In the genomic region with DNA sequence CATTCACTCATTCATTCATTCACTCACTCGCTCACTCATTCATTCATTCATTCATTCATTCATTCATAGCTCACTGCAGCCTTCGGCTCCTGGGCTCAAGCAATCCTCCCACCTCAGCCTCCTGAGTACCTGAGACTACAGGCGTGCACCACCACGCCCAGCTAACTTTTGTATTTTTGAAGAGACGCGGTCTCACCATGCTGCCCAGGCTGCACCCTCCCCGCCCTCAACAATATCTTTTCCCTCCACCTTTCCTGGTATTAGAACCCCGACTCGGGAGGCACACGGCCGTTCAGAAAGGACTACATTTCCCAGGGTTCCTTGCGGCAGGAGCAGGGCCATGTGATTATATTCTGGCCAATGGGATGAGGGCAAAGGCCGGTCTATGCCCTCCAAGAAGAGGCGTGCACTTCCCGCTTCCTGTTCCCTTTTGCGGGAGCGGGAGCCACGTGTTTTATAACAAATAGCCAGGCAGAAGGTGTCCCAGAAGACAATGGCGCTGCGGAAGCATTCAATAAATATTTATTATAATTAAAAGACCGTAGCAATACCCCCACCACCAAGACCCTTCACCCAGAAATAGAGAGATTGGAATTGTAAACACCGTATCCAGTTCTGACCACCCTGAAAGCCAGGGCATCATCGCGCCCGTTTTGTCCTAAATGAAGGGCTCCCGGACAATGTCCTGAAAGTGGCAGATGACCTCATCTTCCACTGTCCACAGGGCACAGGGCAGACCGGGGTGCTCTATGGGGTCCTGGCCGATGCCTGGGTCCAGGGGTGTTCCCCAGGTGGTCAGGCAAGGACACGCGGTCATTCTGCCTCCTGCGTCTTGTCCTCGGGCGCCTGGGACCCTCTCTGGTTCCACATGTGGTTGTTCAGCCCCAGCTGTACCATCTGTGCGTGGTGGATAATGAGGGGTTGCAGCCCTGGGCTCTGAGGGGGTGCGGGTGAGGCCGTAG, we compare ENCODE assay signal across 1 cellular context.
TF ChIP-seq lines count a peak whose summit lies in the region.

No MANE protein-coding gene starts in this region.

TF ChIP-seq in WTC11, 78 proteins besides CTCF, POLR2A, EP300 and RAD21 (continued from another document):
- TF ChIP-seq, protein P1, sequence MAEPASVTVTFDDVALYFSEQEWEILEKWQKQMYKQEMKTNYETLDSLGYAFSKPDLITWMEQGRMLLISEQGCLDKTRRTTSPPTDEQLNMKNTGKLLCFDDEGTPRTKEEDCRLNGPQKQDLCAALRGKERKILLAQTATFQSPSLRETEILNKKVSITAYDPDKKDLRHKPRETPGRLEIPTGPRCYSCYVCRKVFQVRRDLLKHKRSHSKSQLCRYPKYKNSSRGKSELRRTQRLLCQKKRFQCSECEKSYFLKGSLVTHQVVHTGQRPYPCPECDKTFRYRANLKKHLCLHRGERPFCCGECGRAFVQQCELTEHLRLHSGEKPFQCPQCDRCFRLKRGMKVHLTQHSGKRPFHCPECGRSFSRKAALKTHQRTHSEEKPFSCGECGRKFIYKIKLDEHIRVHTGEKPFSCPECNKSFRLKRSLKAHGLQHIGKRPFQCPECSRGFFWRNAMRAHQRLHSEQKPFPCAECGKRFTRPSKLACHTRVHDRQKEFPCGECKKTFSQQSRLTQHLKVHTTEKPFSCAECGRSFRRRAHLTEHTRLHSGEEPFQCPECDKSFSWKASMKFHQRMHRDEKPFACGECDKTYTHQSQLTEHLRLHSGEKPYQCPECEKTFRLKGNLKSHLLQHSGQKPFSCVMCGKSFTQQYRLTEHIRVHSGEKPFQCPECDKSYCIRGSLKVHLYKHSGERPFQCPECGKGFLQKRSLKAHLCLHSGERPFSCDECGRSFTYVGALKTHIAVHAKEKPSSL (CRISPR knock-in tag; conservative IDR thresholded peaks at IDR 0.05), result no peak
- TF ChIP-seq IRF2 (CRISPR knock-in tag; IDR thresholded peaks at IDR 0.05; ENCODE audit: borderline replicate concordance, low read depth), result no peak
- TF ChIP-seq ETV6 (CRISPR knock-in tag; IDR thresholded peaks at IDR 0.05), result peak; percentile 42; the same call in 1 of the 2 replicates
- TF ChIP-seq, protein P2, sequence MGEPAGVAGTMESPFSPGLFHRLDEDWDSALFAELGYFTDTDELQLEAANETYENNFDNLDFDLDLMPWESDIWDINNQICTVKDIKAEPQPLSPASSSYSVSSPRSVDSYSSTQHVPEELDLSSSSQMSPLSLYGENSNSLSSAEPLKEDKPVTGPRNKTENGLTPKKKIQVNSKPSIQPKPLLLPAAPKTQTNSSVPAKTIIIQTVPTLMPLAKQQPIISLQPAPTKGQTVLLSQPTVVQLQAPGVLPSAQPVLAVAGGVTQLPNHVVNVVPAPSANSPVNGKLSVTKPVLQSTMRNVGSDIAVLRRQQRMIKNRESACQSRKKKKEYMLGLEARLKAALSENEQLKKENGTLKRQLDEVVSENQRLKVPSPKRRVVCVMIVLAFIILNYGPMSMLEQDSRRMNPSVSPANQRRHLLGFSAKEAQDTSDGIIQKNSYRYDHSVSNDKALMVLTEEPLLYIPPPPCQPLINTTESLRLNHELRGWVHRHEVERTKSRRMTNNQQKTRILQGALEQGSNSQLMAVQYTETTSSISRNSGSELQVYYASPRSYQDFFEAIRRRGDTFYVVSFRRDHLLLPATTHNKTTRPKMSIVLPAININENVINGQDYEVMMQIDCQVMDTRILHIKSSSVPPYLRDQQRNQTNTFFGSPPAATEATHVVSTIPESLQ (CRISPR knock-in tag; IDR thresholded peaks at IDR 0.05), result no peak
- peak; percentile 74 for TF ChIP-seq TEAD1 (CRISPR knock-in tag; IDR thresholded peaks at IDR 0.05)
- TF ChIP-seq, protein P3, sequence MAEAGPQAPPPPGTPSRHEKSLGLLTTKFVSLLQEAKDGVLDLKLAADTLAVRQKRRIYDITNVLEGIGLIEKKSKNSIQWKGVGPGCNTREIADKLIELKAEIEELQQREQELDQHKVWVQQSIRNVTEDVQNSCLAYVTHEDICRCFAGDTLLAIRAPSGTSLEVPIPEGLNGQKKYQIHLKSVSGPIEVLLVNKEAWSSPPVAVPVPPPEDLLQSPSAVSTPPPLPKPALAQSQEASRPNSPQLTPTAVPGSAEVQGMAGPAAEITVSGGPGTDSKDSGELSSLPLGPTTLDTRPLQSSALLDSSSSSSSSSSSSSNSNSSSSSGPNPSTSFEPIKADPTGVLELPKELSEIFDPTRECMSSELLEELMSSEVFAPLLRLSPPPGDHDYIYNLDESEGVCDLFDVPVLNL (CRISPR knock-in tag; IDR thresholded peaks at IDR 0.05; ENCODE audit: borderline replicate concordance, low read depth), result no peak
- no peak for TF ChIP-seq ELF4 (CRISPR knock-in tag; IDR thresholded peaks at IDR 0.05; ENCODE audit: low read depth)
- no peak for TF ChIP-seq TEAD4 (CRISPR knock-in tag; IDR thresholded peaks at IDR 0.05)
- TF ChIP-seq, protein P4, sequence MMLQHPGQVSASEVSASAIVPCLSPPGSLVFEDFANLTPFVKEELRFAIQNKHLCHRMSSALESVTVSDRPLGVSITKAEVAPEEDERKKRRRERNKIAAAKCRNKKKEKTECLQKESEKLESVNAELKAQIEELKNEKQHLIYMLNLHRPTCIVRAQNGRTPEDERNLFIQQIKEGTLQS (CRISPR knock-in tag; conservative IDR thresholded peaks at IDR 0.05), result no peak
- TF ChIP-seq FOXJ3 (CRISPR knock-in tag; IDR thresholded peaks at IDR 0.05; ENCODE audit: borderline replicate concordance), result no peak
- TF ChIP-seq RORB (CRISPR knock-in tag; IDR thresholded peaks at IDR 0.05), result no peak
- no peak for TF ChIP-seq CREM (CRISPR knock-in tag; IDR thresholded peaks at IDR 0.05)
- TF ChIP-seq, protein P5, sequence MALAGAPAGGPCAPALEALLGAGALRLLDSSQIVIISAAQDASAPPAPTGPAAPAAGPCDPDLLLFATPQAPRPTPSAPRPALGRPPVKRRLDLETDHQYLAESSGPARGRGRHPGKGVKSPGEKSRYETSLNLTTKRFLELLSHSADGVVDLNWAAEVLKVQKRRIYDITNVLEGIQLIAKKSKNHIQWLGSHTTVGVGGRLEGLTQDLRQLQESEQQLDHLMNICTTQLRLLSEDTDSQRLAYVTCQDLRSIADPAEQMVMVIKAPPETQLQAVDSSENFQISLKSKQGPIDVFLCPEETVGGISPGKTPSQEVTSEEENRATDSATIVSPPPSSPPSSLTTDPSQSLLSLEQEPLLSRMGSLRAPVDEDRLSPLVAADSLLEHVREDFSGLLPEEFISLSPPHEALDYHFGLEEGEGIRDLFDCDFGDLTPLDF (CRISPR knock-in tag; IDR thresholded peaks at IDR 0.05), result no peak
- no peak for TF ChIP-seq ZNF423 (CRISPR knock-in tag; IDR thresholded peaks at IDR 0.05)
- no peak for TF ChIP-seq MXD4 (CRISPR knock-in tag; IDR thresholded peaks at IDR 0.05; ENCODE audit: borderline replicate concordance)
- TF ChIP-seq, protein P6, sequence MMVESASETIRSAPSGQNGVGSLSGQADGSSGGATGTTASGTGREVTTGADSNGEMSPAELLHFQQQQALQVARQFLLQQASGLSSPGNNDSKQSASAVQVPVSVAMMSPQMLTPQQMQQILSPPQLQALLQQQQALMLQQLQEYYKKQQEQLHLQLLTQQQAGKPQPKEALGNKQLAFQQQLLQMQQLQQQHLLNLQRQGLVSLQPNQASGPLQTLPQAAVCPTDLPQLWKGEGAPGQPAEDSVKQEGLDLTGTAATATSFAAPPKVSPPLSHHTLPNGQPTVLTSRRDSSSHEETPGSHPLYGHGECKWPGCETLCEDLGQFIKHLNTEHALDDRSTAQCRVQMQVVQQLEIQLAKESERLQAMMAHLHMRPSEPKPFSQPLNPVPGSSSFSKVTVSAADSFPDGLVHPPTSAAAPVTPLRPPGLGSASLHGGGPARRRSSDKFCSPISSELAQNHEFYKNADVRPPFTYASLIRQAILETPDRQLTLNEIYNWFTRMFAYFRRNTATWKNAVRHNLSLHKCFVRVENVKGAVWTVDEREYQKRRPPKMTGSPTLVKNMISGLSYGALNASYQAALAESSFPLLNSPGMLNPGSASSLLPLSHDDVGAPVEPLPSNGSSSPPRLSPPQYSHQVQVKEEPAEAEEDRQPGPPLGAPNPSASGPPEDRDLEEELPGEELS (CRISPR knock-in tag; IDR thresholded peaks at IDR 0.05), result peak; percentile 57; the same call in 1 of the 2 replicates
- no peak for TF ChIP-seq ZNF138 (CRISPR knock-in tag; conservative IDR thresholded peaks at IDR 0.05)
- TF ChIP-seq, protein P7, sequence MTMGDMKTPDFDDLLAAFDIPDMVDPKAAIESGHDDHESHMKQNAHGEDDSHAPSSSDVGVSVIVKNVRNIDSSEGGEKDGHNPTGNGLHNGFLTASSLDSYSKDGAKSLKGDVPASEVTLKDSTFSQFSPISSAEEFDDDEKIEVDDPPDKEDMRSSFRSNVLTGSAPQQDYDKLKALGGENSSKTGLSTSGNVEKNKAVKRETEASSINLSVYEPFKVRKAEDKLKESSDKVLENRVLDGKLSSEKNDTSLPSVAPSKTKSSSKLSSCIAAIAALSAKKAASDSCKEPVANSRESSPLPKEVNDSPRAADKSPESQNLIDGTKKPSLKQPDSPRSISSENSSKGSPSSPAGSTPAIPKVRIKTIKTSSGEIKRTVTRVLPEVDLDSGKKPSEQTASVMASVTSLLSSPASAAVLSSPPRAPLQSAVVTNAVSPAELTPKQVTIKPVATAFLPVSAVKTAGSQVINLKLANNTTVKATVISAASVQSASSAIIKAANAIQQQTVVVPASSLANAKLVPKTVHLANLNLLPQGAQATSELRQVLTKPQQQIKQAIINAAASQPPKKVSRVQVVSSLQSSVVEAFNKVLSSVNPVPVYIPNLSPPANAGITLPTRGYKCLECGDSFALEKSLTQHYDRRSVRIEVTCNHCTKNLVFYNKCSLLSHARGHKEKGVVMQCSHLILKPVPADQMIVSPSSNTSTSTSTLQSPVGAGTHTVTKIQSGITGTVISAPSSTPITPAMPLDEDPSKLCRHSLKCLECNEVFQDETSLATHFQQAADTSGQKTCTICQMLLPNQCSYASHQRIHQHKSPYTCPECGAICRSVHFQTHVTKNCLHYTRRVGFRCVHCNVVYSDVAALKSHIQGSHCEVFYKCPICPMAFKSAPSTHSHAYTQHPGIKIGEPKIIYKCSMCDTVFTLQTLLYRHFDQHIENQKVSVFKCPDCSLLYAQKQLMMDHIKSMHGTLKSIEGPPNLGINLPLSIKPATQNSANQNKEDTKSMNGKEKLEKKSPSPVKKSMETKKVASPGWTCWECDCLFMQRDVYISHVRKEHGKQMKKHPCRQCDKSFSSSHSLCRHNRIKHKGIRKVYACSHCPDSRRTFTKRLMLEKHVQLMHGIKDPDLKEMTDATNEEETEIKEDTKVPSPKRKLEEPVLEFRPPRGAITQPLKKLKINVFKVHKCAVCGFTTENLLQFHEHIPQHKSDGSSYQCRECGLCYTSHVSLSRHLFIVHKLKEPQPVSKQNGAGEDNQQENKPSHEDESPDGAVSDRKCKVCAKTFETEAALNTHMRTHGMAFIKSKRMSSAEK (CRISPR knock-in tag; IDR thresholded peaks at IDR 0.05; ENCODE audit: borderline replicate concordance), result no peak
- peak; percentile 41; the same call in 1 of the 2 replicates for TF ChIP-seq SP1 (CRISPR knock-in tag; conservative IDR thresholded peaks at IDR 0.05)
- no peak for TF ChIP-seq TCF7 (CRISPR knock-in tag; IDR thresholded peaks at IDR 0.05; ENCODE audit: low read depth)
- 0 out of 2 replicates have a peak, but pooled peaks have one; percentile 28 for TF ChIP-seq SMAD4 (CRISPR knock-in tag; IDR thresholded peaks at IDR 0.05)
- TF ChIP-seq, protein P8, sequence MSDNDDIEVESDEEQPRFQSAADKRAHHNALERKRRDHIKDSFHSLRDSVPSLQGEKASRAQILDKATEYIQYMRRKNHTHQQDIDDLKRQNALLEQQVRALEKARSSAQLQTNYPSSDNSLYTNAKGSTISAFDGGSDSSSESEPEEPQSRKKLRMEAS (CRISPR knock-in tag; IDR thresholded peaks at IDR 0.05), result peak; percentile 96
- no peak for TF ChIP-seq SOX15 (CRISPR knock-in tag; IDR thresholded peaks at IDR 0.05)
- no peak for TF ChIP-seq ZNF396 (CRISPR knock-in tag; IDR thresholded peaks at IDR 0.05; ENCODE audit: borderline replicate concordance)
- TF ChIP-seq, protein P9, sequence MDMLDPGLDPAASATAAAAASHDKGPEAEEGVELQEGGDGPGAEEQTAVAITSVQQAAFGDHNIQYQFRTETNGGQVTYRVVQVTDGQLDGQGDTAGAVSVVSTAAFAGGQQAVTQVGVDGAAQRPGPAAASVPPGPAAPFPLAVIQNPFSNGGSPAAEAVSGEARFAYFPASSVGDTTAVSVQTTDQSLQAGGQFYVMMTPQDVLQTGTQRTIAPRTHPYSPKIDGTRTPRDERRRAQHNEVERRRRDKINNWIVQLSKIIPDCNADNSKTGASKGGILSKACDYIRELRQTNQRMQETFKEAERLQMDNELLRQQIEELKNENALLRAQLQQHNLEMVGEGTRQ (CRISPR knock-in tag; IDR thresholded peaks at IDR 0.05), result peak; percentile 98
- no peak for TF ChIP-seq NR3C1 (CRISPR knock-in tag; conservative IDR thresholded peaks at IDR 0.05; ENCODE audit: low read depth)
- TF ChIP-seq SMAD3 (CRISPR knock-in tag; IDR thresholded peaks at IDR 0.05; ENCODE audit: borderline replicate concordance), result peak; percentile 71; the same call in 1 of the 2 replicates
- TF ChIP-seq ZNF219 (CRISPR knock-in tag; IDR thresholded peaks at IDR 0.05; ENCODE audit: borderline replicate concordance), result no peak
- no peak for TF ChIP-seq MYBL2 (CRISPR knock-in tag; IDR thresholded peaks at IDR 0.05)
- TF ChIP-seq ESRRA (CRISPR knock-in tag; IDR thresholded peaks at IDR 0.05; ENCODE audit: borderline replicate concordance), result no peak
- TF ChIP-seq NFE2L1 (CRISPR knock-in tag; IDR thresholded peaks at IDR 0.05), result no peak; the same call in 1 of the 2 replicates
- TF ChIP-seq KAT7 (CRISPR knock-in tag; IDR thresholded peaks at IDR 0.05; ENCODE audit: borderline replicate concordance), result no peak
- TF ChIP-seq JAZF1 (CRISPR knock-in tag; IDR thresholded peaks at IDR 0.05), result no peak
- TF ChIP-seq, protein P10, sequence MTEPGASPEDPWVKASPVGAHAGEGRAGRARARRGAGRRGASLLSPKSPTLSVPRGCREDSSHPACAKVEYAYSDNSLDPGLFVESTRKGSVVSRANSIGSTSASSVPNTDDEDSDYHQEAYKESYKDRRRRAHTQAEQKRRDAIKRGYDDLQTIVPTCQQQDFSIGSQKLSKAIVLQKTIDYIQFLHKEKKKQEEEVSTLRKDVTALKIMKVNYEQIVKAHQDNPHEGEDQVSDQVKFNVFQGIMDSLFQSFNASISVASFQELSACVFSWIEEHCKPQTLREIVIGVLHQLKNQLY (CRISPR knock-in tag; IDR thresholded peaks at IDR 0.05), result no peak
- no peak for TF ChIP-seq FOXK1 (CRISPR knock-in tag; IDR thresholded peaks at IDR 0.05)
- peak; percentile 66 for TF ChIP-seq NFYB (CRISPR knock-in tag; conservative IDR thresholded peaks at IDR 0.05; ENCODE audit: low read depth)
